Comparison of ENCODE assay signal across 1 cellular context in genomic region chr9:15137089-15137488, GRCh38.
TF ChIP-seq lines count a peak whose summit lies in the region.

No MANE protein-coding gene starts in this region.

TF ChIP-seq in WTC11, 78 proteins besides CTCF, POLR2A, EP300 and RAD21 (continued from another document):
- TF ChIP-seq, protein P1, sequence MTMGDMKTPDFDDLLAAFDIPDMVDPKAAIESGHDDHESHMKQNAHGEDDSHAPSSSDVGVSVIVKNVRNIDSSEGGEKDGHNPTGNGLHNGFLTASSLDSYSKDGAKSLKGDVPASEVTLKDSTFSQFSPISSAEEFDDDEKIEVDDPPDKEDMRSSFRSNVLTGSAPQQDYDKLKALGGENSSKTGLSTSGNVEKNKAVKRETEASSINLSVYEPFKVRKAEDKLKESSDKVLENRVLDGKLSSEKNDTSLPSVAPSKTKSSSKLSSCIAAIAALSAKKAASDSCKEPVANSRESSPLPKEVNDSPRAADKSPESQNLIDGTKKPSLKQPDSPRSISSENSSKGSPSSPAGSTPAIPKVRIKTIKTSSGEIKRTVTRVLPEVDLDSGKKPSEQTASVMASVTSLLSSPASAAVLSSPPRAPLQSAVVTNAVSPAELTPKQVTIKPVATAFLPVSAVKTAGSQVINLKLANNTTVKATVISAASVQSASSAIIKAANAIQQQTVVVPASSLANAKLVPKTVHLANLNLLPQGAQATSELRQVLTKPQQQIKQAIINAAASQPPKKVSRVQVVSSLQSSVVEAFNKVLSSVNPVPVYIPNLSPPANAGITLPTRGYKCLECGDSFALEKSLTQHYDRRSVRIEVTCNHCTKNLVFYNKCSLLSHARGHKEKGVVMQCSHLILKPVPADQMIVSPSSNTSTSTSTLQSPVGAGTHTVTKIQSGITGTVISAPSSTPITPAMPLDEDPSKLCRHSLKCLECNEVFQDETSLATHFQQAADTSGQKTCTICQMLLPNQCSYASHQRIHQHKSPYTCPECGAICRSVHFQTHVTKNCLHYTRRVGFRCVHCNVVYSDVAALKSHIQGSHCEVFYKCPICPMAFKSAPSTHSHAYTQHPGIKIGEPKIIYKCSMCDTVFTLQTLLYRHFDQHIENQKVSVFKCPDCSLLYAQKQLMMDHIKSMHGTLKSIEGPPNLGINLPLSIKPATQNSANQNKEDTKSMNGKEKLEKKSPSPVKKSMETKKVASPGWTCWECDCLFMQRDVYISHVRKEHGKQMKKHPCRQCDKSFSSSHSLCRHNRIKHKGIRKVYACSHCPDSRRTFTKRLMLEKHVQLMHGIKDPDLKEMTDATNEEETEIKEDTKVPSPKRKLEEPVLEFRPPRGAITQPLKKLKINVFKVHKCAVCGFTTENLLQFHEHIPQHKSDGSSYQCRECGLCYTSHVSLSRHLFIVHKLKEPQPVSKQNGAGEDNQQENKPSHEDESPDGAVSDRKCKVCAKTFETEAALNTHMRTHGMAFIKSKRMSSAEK (CRISPR knock-in tag; IDR thresholded peaks at IDR 0.05; ENCODE audit: borderline replicate concordance): no peak
- TF ChIP-seq AFF4 (CRISPR knock-in tag; IDR thresholded peaks at IDR 0.05; ENCODE audit: borderline replicate concordance) (no peak), ELF4 (CRISPR knock-in tag; IDR thresholded peaks at IDR 0.05; ENCODE audit: low read depth) (no peak), ZNF281 (CRISPR knock-in tag; IDR thresholded peaks at IDR 0.05) (no peak), ATF1 (CRISPR knock-in tag; IDR thresholded peaks at IDR 0.05) (no peak), GABPB1 (CRISPR knock-in tag; IDR thresholded peaks at IDR 0.05) (no peak), MXD4 (CRISPR knock-in tag; IDR thresholded peaks at IDR 0.05; ENCODE audit: borderline replicate concordance) (no peak), ZNF219 (CRISPR knock-in tag; IDR thresholded peaks at IDR 0.05; ENCODE audit: borderline replicate concordance) (no peak), E2F5 (CRISPR knock-in tag; IDR thresholded peaks at IDR 0.05) (no peak)
- TF ChIP-seq, protein P2, sequence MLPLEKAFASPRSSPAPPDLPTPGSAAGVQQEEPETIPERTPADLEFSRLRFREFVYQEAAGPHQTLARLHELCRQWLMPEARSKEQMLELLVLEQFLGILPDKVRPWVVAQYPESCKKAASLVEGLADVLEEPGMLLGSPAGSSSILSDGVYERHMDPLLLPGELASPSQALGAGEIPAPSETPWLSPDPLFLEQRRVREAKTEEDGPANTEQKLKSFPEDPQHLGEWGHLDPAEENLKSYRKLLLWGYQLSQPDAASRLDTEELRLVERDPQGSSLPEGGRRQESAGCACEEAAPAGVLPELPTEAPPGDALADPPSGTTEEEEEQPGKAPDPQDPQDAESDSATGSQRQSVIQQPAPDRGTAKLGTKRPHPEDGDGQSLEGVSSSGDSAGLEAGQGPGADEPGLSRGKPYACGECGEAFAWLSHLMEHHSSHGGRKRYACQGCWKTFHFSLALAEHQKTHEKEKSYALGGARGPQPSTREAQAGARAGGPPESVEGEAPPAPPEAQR (CRISPR knock-in tag; IDR thresholded peaks at IDR 0.05): no peak
